8 cellular contexts compared by ENCODE assay signal in the genomic region with DNA sequence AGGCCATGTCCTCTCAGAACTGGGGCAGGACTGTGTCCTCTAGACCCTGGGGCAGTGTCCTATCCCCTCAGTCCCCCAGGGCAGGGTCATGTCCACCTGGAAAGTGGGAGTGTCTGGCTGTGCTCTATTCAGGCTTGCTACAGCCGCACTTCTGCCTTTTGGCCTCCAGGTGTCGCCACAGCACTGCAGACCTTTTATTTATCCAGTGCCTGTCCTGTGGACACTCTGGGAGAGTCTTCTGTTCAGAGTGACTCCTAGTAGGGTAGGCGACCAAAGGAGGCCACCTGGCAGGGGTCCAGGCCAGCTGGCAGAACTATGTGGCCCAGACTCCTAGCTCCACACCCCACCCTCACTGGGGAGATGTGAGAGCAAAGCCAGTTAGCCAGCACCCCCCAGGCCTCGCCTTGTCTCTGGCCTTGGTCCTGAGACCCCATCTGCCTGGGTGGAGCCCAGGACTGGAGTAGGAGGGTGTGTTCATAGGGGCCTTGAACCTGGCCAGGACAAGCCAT. TPM values are rescaled to one million over a fixed set of nuclear protein-coding genes. Genes with fewer than 3 reads are reported as not detected.
DNase-seq lines count a peak whose midpoint lies in the region; ATAC-seq, FAIRE-seq and TF ChIP-seq lines count a peak whose summit lies in the region.

No MANE protein-coding gene starts in this region.

- H3K9me3 ChIP-seq in ascending aorta (no peaks in the 10 kb centered on the region), small intestine (ENCODE audit: control insufficient read depth, low read depth) (no peaks in the 10 kb centered on the region)

- FAIRE-seq in GM12892 (lab: Jason Lieb, UNC) (peak; percentile 96), small intestine (lab: Jason Lieb, UNC) (no peak)

- no peak for ATAC-seq in GM18873 (IDR thresholded peaks at IDR 0.05; ENCODE audit: low FRiP score, unreplicated experiment)

- H3K4me1 ChIP-seq in ascending aorta (peaks cover 6 to 13% of the 10 kb centered on the region in 2 donors), small intestine (ENCODE audit: control insufficient read depth in 2 of 2, insufficient read depth in 1 of 2, low read depth in 1 of 2, low read length in 1 of 2) (no peaks in the 10 kb centered on the region)

- intact Hi-C loops in ascending aorta (cut with DNase I): loop anchor here (1.0 to 5.0 kb wide), 4 partner anchors 161 to 292 kb away; no protein-coding TSS in a partner anchor

- no peaks in the 10 kb centered on the region for H3K27me3 ChIP-seq in ascending aorta
- peaks cover 0 to 3% of the 10 kb centered on the region in 2 donors for H3K27me3 ChIP-seq in small intestine (ENCODE audit: control insufficient read depth in 2 of 2, insufficient read depth in 2 of 2, low read length in 2 of 2)

- H3K27ac ChIP-seq in 22Rv1: no peak overlapping the region
- H3K27ac ChIP-seq in ascending aorta: no peak overlapping the region
- H3K27ac ChIP-seq in small intestine (ENCODE audit: low read depth in 1 of 2, low read length in 1 of 2): no peak overlapping the region

- TF ChIP-seq CTCF in 22Rv1 (IDR thresholded peaks at IDR 0.05) (peak; percentile 91), ascending aorta (IDR thresholded peaks at IDR 0.05) (peak; percentile 91 to 98 (median 93))

- WGBS in small intestine, 3 donors: 19 to 25% (median 23%) methylated on average over 4 of the region's 4 CpGs

- no peak overlapping the region for H3K4me3 ChIP-seq in ascending aorta
- H3K4me3 ChIP-seq in small intestine (ENCODE audit: low read depth in 1 of 2, low read length in 2 of 2): no peak overlapping the region

- DNase-seq in GM12892 (ENCODE audit: insufficient read length): peak; percentile 62
- DNase-seq in MV-4-11 (lab: John Stamatoyannopoulos, UW): peak; percentile 47
- peak in 4 of 5 donors; percentile 45 to 62 (median 54) for DNase-seq in T-helper 1 cell
- peak in 1 of 2 donors; percentile 87 for DNase-seq in ascending aorta (ENCODE audit: low spot score in 2 of 2)
- peak; percentile 79 for DNase-seq in hepatic stellate cell (ENCODE audit: low spot score)
- DNase-seq in small intestine: peak; percentile 69

- no peak for TF ChIP-seq POLR2A in GM12892 (IDR thresholded peaks at IDR 0.05; ENCODE audit: low read depth, low read length)

- H3K36me3 ChIP-seq in ascending aorta: no peaks in the 10 kb centered on the region
- no peaks in the 10 kb centered on the region for H3K36me3 ChIP-seq in small intestine (ENCODE audit: control insufficient read depth in 2 of 2, insufficient read depth in 2 of 2, low read length in 2 of 2)

RNA-seq across cellular contexts. Expression of gene TMIE, which starts 3.9 kb away (rescaled TPM):
- not detected for polyA plus RNA-seq in GM12892 (2012; ENCODE audit: missing spikeins)
- 8.5 TPM for total RNA-seq in ascending aorta
- polyA plus RNA-seq in small intestine: under 1 TPM in 1 of 3 donors, not detected in 2; 0.70 TPM

RNA-seq across cellular contexts. Expression of gene ALS2CL, which starts 11.6 kb away (rescaled TPM):
- polyA plus RNA-seq in GM12892 (2012; ENCODE audit: missing spikeins): not detected
- total RNA-seq in ascending aorta: 49.0 TPM
- 10 to 100 TPM; 11.8 to 100.0 (median 58.6) TPM for polyA plus RNA-seq in small intestine

RNA-seq across cellular contexts. Expression of gene PRSS50, which starts 12.6 kb away (rescaled TPM):
- polyA plus RNA-seq in GM12892 (2012; ENCODE audit: missing spikeins): not detected
- not detected for total RNA-seq in ascending aorta
- under 1 TPM in 1 of 3 donors, not detected in 2; 0.01 TPM for polyA plus RNA-seq in small intestine
